Comparison of ENCODE assay signal across 1 cellular context in the genomic region with DNA sequence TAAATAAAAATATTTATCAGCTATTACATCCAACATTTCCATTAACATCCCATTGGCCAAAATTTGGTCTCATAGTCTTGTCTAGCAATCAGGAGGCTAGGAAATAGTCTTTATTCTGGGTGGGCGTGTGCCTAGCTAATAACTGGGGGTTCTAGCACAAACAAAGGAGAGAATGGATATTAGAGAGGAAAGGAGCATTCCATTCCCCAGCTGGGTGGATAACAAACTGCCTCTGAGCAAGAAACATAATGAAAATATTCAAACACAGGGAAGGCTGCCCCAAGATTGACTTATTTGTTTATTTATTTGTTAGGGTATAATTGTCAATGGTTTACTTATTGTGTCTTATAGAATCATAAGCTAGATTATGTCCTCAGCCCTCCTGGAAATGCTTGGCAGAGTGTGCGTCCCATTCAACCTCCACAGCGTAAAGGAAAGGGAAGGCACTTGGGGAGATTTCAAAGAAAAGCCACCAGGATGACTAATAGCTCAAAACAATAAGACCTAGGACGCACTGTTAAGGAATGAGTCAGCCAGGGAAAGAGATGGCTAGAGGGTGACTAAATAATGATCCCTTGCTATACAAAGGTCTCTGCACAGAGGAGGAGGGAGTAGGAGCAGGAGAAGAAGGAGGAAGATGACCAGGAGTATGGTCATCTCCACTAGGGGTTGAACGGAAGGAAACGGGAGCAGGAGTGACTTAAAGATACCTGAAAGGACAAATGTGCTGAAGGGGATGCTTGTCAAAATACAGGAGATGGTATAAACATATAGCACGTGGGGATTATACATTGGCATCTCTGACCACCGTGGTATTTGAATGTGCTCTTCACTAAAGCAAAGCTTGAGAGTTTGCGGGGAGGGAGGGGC.
TF ChIP-seq lines count a peak whose summit lies in the region.

No MANE protein-coding gene starts in this region.

TF ChIP-seq in HepG2, 621 proteins besides CTCF, POLR2A, EP300 and RAD21:
- TF ChIP-seq, protein P1, sequence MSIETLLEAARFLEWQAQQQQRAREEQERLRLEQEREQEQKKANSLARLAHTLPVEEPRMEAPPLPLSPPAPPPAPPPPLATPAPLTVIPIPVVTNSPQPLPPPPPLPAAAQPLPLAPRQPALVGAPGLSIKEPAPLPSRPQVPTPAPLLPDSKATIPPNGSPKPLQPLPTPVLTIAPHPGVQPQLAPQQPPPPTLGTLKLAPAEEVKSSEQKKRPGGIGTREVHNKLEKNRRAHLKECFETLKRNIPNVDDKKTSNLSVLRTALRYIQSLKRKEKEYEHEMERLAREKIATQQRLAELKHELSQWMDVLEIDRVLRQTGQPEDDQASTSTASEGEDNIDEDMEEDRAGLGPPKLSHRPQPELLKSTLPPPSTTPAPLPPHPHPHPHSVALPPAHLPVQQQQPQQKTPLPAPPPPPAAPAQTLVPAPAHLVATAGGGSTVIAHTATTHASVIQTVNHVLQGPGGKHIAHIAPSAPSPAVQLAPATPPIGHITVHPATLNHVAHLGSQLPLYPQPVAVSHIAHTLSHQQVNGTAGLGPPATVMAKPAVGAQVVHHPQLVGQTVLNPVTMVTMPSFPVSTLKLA (IDR thresholded peaks at IDR 0.05) = 0 out of 2 replicates have a peak, but pooled peaks have one; percentile 4
- TF ChIP-seq ONECUT2 (CRISPR knock-in tag; IDR thresholded peaks at IDR 0.05) = no peak
